18 cellular contexts compared by ENCODE assay signal in the genomic region with DNA sequence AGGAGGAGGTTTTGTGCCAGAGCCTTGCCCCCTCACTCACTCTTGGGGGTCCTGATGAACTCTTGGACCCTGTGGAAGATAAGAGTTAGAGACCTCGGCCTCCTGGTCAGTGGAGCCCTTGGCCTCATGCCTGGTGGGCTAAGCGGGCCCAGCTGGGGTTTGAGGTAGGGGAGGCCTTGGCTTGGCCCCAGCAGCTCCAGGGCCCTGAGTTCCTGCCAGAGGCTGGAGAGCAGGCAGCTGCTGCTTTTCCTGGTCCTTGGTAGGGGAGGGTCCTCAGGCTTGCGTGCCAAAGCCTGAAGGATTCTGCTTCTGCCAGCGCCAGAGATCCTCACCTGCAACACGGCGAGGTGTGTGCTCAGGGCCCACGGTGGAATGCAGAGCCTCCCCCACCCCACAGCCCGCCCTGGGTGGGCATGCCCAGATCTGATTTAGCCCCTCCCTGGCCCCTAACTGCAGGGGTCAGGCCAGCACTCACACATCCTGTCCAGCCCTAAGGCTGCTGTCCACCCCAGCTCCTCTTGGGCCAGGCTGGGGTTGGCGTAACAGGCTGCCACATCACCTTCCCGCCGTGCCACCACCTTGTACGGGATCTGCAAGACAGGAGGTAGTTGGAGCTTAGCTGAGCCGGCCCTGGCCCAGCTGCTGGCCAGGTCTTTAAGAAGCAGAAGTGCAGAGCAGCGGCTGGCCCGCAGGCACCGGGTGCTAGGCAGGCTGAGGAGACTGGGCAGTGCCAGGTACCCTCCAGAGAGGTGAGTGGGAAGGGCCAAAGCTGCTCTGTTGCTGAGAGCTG. TPM values are rescaled to one million over a fixed set of nuclear protein-coding genes. Genes with fewer than 3 reads are reported as not detected.
DNase-seq lines count a peak whose midpoint lies in the region; ATAC-seq and TF ChIP-seq lines count a peak whose summit lies in the region.
"Had no signal": no experiment of that assay in that cellular context is flagged by ENCODE, and none has a peak within 500 bp of the region (broad histone marks: within the 10 kb centered on the region; RNA-seq: fewer than 3 reads in every experiment).

No MANE protein-coding gene starts in this region.

- H3K4me1 ChIP-seq in spleen (peaks cover 8 to 88% (median 53%) of the 10 kb centered on the region in 6 donors), left lung (peaks cover 15 to 42% of the 10 kb centered on the region in 2 donors)

- no peak for TF ChIP-seq CTCF in MCF 10A (IDR thresholded peaks at IDR 0.05; ENCODE audit: unreplicated experiment)
- no peak for TF ChIP-seq CTCF in spleen (IDR thresholded peaks at IDR 0.05 in 8 of 11, conservative IDR thresholded peaks at IDR 0.05 in 3 of 11)
- TF ChIP-seq CTCF in left lung (IDR thresholded peaks at IDR 0.05): no peak

- no peaks in the 10 kb centered on the region for H3K9me3 Mint-ChIP-seq in activated CD4-positive, alpha-beta T cell treated with anti-CD3 and anti-CD28 coated beads, Interleukin-2, amount 10 ng/mL, durations not matched to agents 7 days and 5 days
- no peaks in the 10 kb centered on the region for H3K9me3 Mint-ChIP-seq in MCF 10A (ENCODE audit: unreplicated experiment)
- H3K9me3 Mint-ChIP-seq: memory B cell had no signal

- peak overlapping the region; percentile 31 for H3K27ac Mint-ChIP-seq in activated CD4-positive, alpha-beta T cell treated with anti-CD3 and anti-CD28 coated beads, Interleukin-2, amount 10 ng/mL, durations not matched to agents 7 days and 5 days
- no peak overlapping the region for H3K27ac Mint-ChIP-seq in MCF 10A (ENCODE audit: low read depth, unreplicated experiment)
- H3K27ac Mint-ChIP-seq: activated naive CD8-positive, alpha-beta T cell; memory B cell had no signal

- H3K36me3 ChIP-seq in spleen: peaks cover 0 to 67% (median 46%) of the 10 kb centered on the region in 6 donors
- H3K36me3 ChIP-seq in left lung: peaks cover 0 to 59% of the 10 kb centered on the region in 2 donors

- H3K4me3 ChIP-seq in spleen: no peak overlapping the region
- H3K4me3 ChIP-seq in left lung: no peak overlapping the region
- H3K4me3 ChIP-seq: body of pancreas, HAP-1, thyroid gland had no signal

- no peaks in the 10 kb centered on the region for H3K27me3 ChIP-seq in spleen (replicated peaks in 1 of 7)
- no peaks in the 10 kb centered on the region for H3K27me3 ChIP-seq in left lung
- H3K27me3 ChIP-seq: body of pancreas, thyroid gland had no signal

- H3K27ac ChIP-seq in spleen: peak overlapping the region in 6 of 8 donors; percentile 14 to 97 (median 33)
- H3K27ac ChIP-seq in left lung: no peak overlapping the region
- H3K27ac ChIP-seq: body of pancreas, thyroid gland had no signal

- TSS peak; percentile 20 for BruUV-seq in MCF 10A (replicated peaks; lab: Mats Ljungman, UMichigan)

- H3K4me3 Mint-ChIP-seq in activated CD4-positive, alpha-beta T cell treated with anti-CD3 and anti-CD28 coated beads, Interleukin-2, amount 10 ng/mL, durations not matched to agents 7 days and 5 days: no peak overlapping the region
- no peak overlapping the region for H3K4me3 Mint-ChIP-seq in MCF 10A (ENCODE audit: unreplicated experiment)
- H3K4me3 Mint-ChIP-seq: activated naive CD8-positive, alpha-beta T cell; memory B cell had no signal

- CTCF ChIA-PET in activated CD4-positive, alpha-beta T cell treated with anti-CD3 and anti-CD28 coated beads, Interleukin-2, amount 10 ng/mL, durations not matched to agents 7 days and 5 days (lab: Charles Lee): interaction anchor here (1.8 kb wide), 1 partner anchor 12 kb away, joined by 3 read pairs; no protein-coding TSS in a partner anchor
- CTCF ChIA-PET in MCF 10A (lab: Yijun Ruan, JAX): interaction anchor here (0.5 to 2.3 kb wide), 4 partner anchors 8 to 120 kb away, joined by 3 to 6 read pairs (median 3); no protein-coding TSS in a partner anchor

- DNase-seq in activated CD4-positive, alpha-beta T cell treated with anti-CD3 and anti-CD28 coated beads, Interleukin-2, amount 10 ng/mL, durations not matched to agents 7 days and 5 days: no peak
- no peak for DNase-seq in activated CD4-positive, alpha-beta T cell treated with anti-CD3 and anti-CD28 coated beads for 1 hour
- DNase-seq in MCF 10A (ENCODE audit: unreplicated experiment) (no peak), spleen (peak; percentile 77), left lung (no peak)
- DNase-seq: activated CD4-positive, alpha-beta T cell treated with anti-CD3 and anti-CD28 coated beads, Interleukin-2, amount 50 U/mL, for 1 hour; foreskin melanocyte; hypothalamus; NCI-H1694 treated with DMSO at 0.1 percent for 48 hours; NCI-H226; RPMI8226; stimulated activated CD4-positive, alpha-beta T cell treated with anti-CD3 and anti-CD28 coated beads, Interleukin-12 subunit alpha, Interleukin-12 subunit beta, amount 100 ng/mL, for 4 hours; thyroid gland had no signal

- intact Hi-C loops in MCF 10A (cut with micrococcal nuclease) (no loop called here), spleen (cut with DNase I; ENCODE audit: low total_unique reads) (no loop called here), left lung (cut with DNase I) (no loop called here)

- peaks cover 27% of the 10 kb centered on the region for H3K4me1 Mint-ChIP-seq in activated CD4-positive, alpha-beta T cell treated with anti-CD3 and anti-CD28 coated beads, Interleukin-2, amount 10 ng/mL, durations not matched to agents 7 days and 5 days
- H3K4me1 Mint-ChIP-seq in MCF 10A (ENCODE audit: insufficient read depth, unreplicated experiment): peaks cover 9% of the 10 kb centered on the region

- no peaks in the 10 kb centered on the region for H3K27me3 Mint-ChIP-seq in activated CD4-positive, alpha-beta T cell treated with anti-CD3 and anti-CD28 coated beads, Interleukin-2, amount 10 ng/mL, durations not matched to agents 7 days and 5 days
- H3K27me3 Mint-ChIP-seq in MCF 10A (ENCODE audit: insufficient read depth, unreplicated experiment): no peaks in the 10 kb centered on the region
- H3K27me3 Mint-ChIP-seq: activated naive CD8-positive, alpha-beta T cell; memory B cell had no signal

- TF ChIP-seq POLR2A in spleen (IDR thresholded peaks at IDR 0.05): no peak

- POLR2A ChIA-PET in activated CD4-positive, alpha-beta T cell treated with anti-CD3 and anti-CD28 coated beads, Interleukin-2, amount 10 ng/mL, durations not matched to agents 7 days and 5 days (lab: Charles Lee): interaction anchor here (0.6 kb wide), 1 partner anchor 61 kb away, joined by 4 read pairs; no protein-coding TSS in a partner anchor
- POLR2A ChIA-PET in MCF 10A (lab: Yijun Ruan, JAX): interaction anchor here (0.7 to 17.8 kb wide), 2 partner anchors 17 to 630 kb away, joined by 3 to 395 read pairs; partner anchors contain the start of gene PITHD1

- H3K9me3 ChIP-seq in spleen (no peaks in the 10 kb centered on the region), left lung (no peaks in the 10 kb centered on the region)
- H3K9me3 ChIP-seq: body of pancreas, HAP-1, thyroid gland had no signal

- peaks cover 17% of the 10 kb centered on the region for H3K36me3 Mint-ChIP-seq in activated CD4-positive, alpha-beta T cell treated with anti-CD3 and anti-CD28 coated beads, Interleukin-2, amount 10 ng/mL, durations not matched to agents 7 days and 5 days (ENCODE audit: low read depth)
- peaks cover 69% of the 10 kb centered on the region for H3K36me3 Mint-ChIP-seq in MCF 10A (ENCODE audit: insufficient read depth, unreplicated experiment)

- WGBS in spleen, 5 donors: 71 to 90% (median 83%) methylated on average over 16 of the region's 16 CpGs

- ATAC-seq in HG03460 (IDR thresholded peaks at IDR 0.05; ENCODE audit: unreplicated experiment) (no peak), left lung (no peak)
- ATAC-seq: body of pancreas had no signal

RNA-seq across cellular contexts. Expression of gene GALE, which starts 4.7 kb away (rescaled TPM):
- total RNA-seq in activated CD4-positive, alpha-beta T cell treated with anti-CD3 and anti-CD28 coated beads, Interleukin-2, amount 10 ng/mL, durations not matched to agents 7 days and 5 days: 10 to 100 TPM; 14.5 to 17.4 TPM
- 112 and 143 TPM in 2 replicates for total RNA-seq in MCF 10A (2022)
- 10 to 100 TPM; 19.0 to 47.1 (median 35.1) TPM for total RNA-seq in spleen
- 10 to 100 TPM; 19.7 to 42.2 (median 23.8) TPM for polyA plus RNA-seq in spleen
- 10 to 100 TPM; 57.5 to 68.0 TPM for total RNA-seq in left lung

RNA-seq across cellular contexts. Expression of gene LYPLA2, which starts 4.9 kb away (rescaled TPM):
- total RNA-seq in activated CD4-positive, alpha-beta T cell treated with anti-CD3 and anti-CD28 coated beads, Interleukin-2, amount 10 ng/mL, durations not matched to agents 7 days and 5 days: 10 to 100 TPM; 73.2 to 75.9 TPM
- 27.8 and 35.7 TPM in 2 replicates for total RNA-seq in MCF 10A (2022)
- 10 to 100 TPM; 46.9 to 58.8 (median 55.4) TPM for total RNA-seq in spleen
- polyA plus RNA-seq in spleen: 10 to 100 TPM; 54.5 to 87.5 (median 57.5) TPM
- total RNA-seq in left lung: 10 to 100 TPM; 64.2 to 65.8 TPM

RNA-seq across cellular contexts. Expression of gene PITHD1, which starts 17.7 kb away (rescaled TPM):
- total RNA-seq in activated CD4-positive, alpha-beta T cell treated with anti-CD3 and anti-CD28 coated beads, Interleukin-2, amount 10 ng/mL, durations not matched to agents 7 days and 5 days: 10 to 100 TPM; 54.3 to 55.3 TPM
- total RNA-seq in MCF 10A (2022) (37.7 and 37.8 TPM in 2 replicates), spleen (10 to 100 TPM; 43.9 to 68.5 (median 52.4) TPM), left lung (10 to 100 TPM; 50.3 to 63.8 TPM)
- 10 to 100 TPM; 48.3 to 65.3 (median 51.6) TPM for polyA plus RNA-seq in spleen

RNA-seq across cellular contexts. Expression of gene HMGCL, which starts 29.4 kb away (rescaled TPM):
- total RNA-seq in activated CD4-positive, alpha-beta T cell treated with anti-CD3 and anti-CD28 coated beads, Interleukin-2, amount 10 ng/mL, durations not matched to agents 7 days and 5 days: 10 to 100 TPM; 22.1 to 25.2 TPM
- total RNA-seq in MCF 10A (2022): 30.4 and 39.3 TPM in 2 replicates
- total RNA-seq in spleen: 10 to 100 TPM; 26.5 to 42.3 (median 35.5) TPM
- polyA plus RNA-seq in spleen: 10 to 100 TPM; 28.4 to 40.5 (median 32.6) TPM
- 10 to 100 TPM; 34.1 to 51.3 TPM for total RNA-seq in left lung

RNA-seq across cellular contexts. Expression of gene ELOA, which starts 52.6 kb away (rescaled TPM):
- total RNA-seq in activated CD4-positive, alpha-beta T cell treated with anti-CD3 and anti-CD28 coated beads, Interleukin-2, amount 10 ng/mL, durations not matched to agents 7 days and 5 days: 10 to 100 TPM; 29.8 to 33.5 TPM
- total RNA-seq in MCF 10A (2022): 68.3 and 69.1 TPM in 2 replicates
- 10 to 100 TPM; 30.3 to 38.0 (median 34.0) TPM for total RNA-seq in spleen
- 10 to 100 TPM in 2 of 3 donors, 1 to 10 TPM in 1; 7.9 to 12.2 (median 10.0) TPM for polyA plus RNA-seq in spleen
- total RNA-seq in left lung: 10 to 100 TPM; 48.6 to 50.3 TPM

Comparison
In these comparisons a context has a peak if more than half of its experiments do, and no peak if none do; other contexts are left out.
1. H3K27ac ChIP-seq: peak in spleen (6 of 8); none in left lung (0 of 2).